Comparison of ENCODE assay signal across 28 cellular contexts in genomic region chr13:112831196-112831595, GRCh38.
"Had no signal": no experiment of that assay in that cellular context is flagged by ENCODE, and none has a peak within 500 bp of the region (broad histone marks: within the 10 kb centered on the region; RNA-seq: fewer than 3 reads in every experiment).

No MANE protein-coding gene starts in this region.

- DNase-seq: glutamatergic neuron; heart right ventricle; kidney glomerular epithelial cell; left cardiac atrium; left ventricle myocardium superior; lower lobe of right lung; mammary epithelial cell; mesenchymal stem cell; natural killer cell; nephron progenitor cell; occipital lobe; ovary; retina; right cardiac atrium; stimulated activated CD4-positive, alpha-beta T cell treated with anti-CD3 and anti-CD28 coated beads, Interleukin-1b, Interleukin-23, amount 100 ng/mL, for 48 hours; stimulated activated CD4-positive, alpha-beta T cell treated with anti-CD3 and anti-CD28 coated beads, Interleukin-4, amount 100 ng/mL, for 1 hour; stimulated activated naive CD4-positive, alpha-beta T cell had no signal

- H3K9me3 Mint-ChIP-seq: natural killer cell; nephron progenitor cell; stimulated activated naive CD8-positive, alpha-beta T cell treated with anti-CD3 and anti-CD28 coated beads, Interleukin-15, Interleukin-2, amounts not matched to agents 100 ng/mL and 50 ng/mL, for 24 hours; type B pancreatic cell had no signal

- H3K79me2 ChIP-seq: hepatocyte had no signal

- H3K27me3 ChIP-seq: heart right ventricle, hepatocyte, neural progenitor cell, neutrophil, ovary, suprapubic skin, tibial nerve, vagina had no signal

- H3K27ac ChIP-seq: heart right ventricle, hepatocyte, lower lobe of right lung, neural progenitor cell, neutrophil, ovary, prostate gland, suprapubic skin, tibial nerve, vagina had no signal

- H3K27me3 Mint-ChIP-seq: stimulated activated naive CD8-positive, alpha-beta T cell treated with anti-CD3 and anti-CD28 coated beads, Interleukin-15, Interleukin-2, amounts not matched to agents 100 ng/mL and 50 ng/mL, for 24 hours; type B pancreatic cell had no signal

- H3K36me3 Mint-ChIP-seq: natural killer cell had no signal

- H3K4me3 Mint-ChIP-seq: natural killer cell; nephron progenitor cell; stimulated activated naive CD8-positive, alpha-beta T cell treated with anti-CD3 and anti-CD28 coated beads, Interleukin-15, Interleukin-2, amounts not matched to agents 100 ng/mL and 50 ng/mL, for 24 hours; type B pancreatic cell had no signal

- H3K4me3 ChIP-seq: heart right ventricle, hepatocyte, lower lobe of right lung, neural progenitor cell, ovary, prostate gland, smooth muscle cell, suprapubic skin, tibial nerve, vagina had no signal

- H3K4me1 Mint-ChIP-seq: natural killer cell had no signal

- ATAC-seq: left cardiac atrium, left lobe of liver, left ventricle myocardium superior, natural killer cell, right cardiac atrium had no signal

- H2AFZ ChIP-seq: hepatocyte, neural progenitor cell had no signal

- H3K4me1 ChIP-seq: heart right ventricle, lower lobe of right lung, neural progenitor cell, prostate gland, suprapubic skin, vagina had no signal

- H3K27ac Mint-ChIP-seq: natural killer cell; neural progenitor cell; stimulated activated naive CD8-positive, alpha-beta T cell treated with anti-CD3 and anti-CD28 coated beads, Interleukin-15, Interleukin-2, amounts not matched to agents 100 ng/mL and 50 ng/mL, for 24 hours; type B pancreatic cell had no signal

- H3K9me3 ChIP-seq: heart right ventricle, lower lobe of right lung, neutrophil, ovary, prostate gland, suprapubic skin, tibial nerve, vagina had no signal

- H3K36me3 ChIP-seq: neural progenitor cell, ovary, prostate gland had no signal

- H3K4me2 ChIP-seq: hepatocyte, neural progenitor cell, smooth muscle cell had no signal
